ENCODE assay signal across 8 cellular contexts in genomic region chr22:32411388-32411787, GRCh38. TPM values are rescaled to one million over a fixed set of nuclear protein-coding genes. Genes with fewer than 3 reads are reported as not detected.
DNase-seq lines count a peak whose midpoint lies in the region; ATAC-seq, FAIRE-seq and TF ChIP-seq lines count a peak whose summit lies in the region.

No MANE protein-coding gene starts in this region.

- ATAC-seq in HG03196 (IDR thresholded peaks at IDR 0.05; ENCODE audit: unreplicated experiment) (peak; percentile 17), HG02588 (IDR thresholded peaks at IDR 0.05; ENCODE audit: unreplicated experiment) (no peak)
- ATAC-seq in activated T-cell treated with anti-CD3 and anti-CD28 coated beads, Interleukin-2, amount 50 U/mL, for 72 hours (replicated peaks in 1 of 2), result peak; percentile 45 to 47

- H3K4me3 ChIP-seq in Caco-2 (ENCODE audit: low read depth, low read length), result peak overlapping the region; percentile 73
- peak overlapping the region; percentile 94 for H3K4me3 ChIP-seq in iPS DF 6.9 (ENCODE audit: low read length)
- H3K4me3 ChIP-seq in skin epidermis, result peak overlapping the region; percentile 62 to 96 (median 92)

- DNase-seq in Caco-2 (no peak), iPS DF 6.9 (ENCODE audit: low read depth, low spot score) (no peak), GM12891 (ENCODE audit: insufficient read length, low spot score) (no peak)
- DNase-seq in activated T-cell treated with anti-CD3 and anti-CD28 coated beads, Interleukin-2, amount 50 U/mL, for 72 hours, result peak in 1 of 2 donors; percentile 18
- DNase-seq in NK-92 treated with Interleukin-12 subunit alpha and Interleukin-12 subunit beta, amount 100 ng/mL, for 24 hours (lab: John Stamatoyannopoulos, UW), result no peak

- H3K27ac Mint-ChIP-seq in Caco-2 (ENCODE audit: unreplicated experiment), result peak overlapping the region; percentile 93
- H3K27ac Mint-ChIP-seq in activated T-cell treated with anti-CD3 and anti-CD28 coated beads, Interleukin-2, amount 50 U/mL, for 72 hours, result peak overlapping the region; percentile 96

- TF ChIP-seq POLR2A in GM12891 (IDR thresholded peaks at IDR 0.05; ENCODE audit: low read depth, low read length), result no peak

- intact Hi-C loops in Caco-2 (cut with micrococcal nuclease; ENCODE audit: unreplicated experiment), result no loop called here

- POLR2A ChIA-PET in Caco-2 (lab: Charles Lee), result interaction anchor here (0.6 to 1.4 kb wide), 2 partner anchors 14 to 63 kb away, joined by 3 to 5 read pairs; partner anchors contain the start of gene FBXO7

- H3K4me1 Mint-ChIP-seq in Caco-2 (ENCODE audit: low read depth, unreplicated experiment), result peaks cover 6% of the 10 kb centered on the region
- H3K4me1 Mint-ChIP-seq in activated T-cell treated with anti-CD3 and anti-CD28 coated beads, Interleukin-2, amount 50 U/mL, for 72 hours (ENCODE audit: low read depth), result peaks cover 42% of the 10 kb centered on the region

- no TSS peak for BruUV-seq in Caco-2 (replicated peaks; lab: Mats Ljungman, UMichigan)

- no peak for FAIRE-seq in GM12891 (lab: Jason Lieb, UNC)

- H3K27me3 ChIP-seq in Caco-2 (replicated peaks; ENCODE audit: control insufficient read depth, insufficient read depth, low read length) (no peaks in the 10 kb centered on the region), iPS DF 6.9 (ENCODE audit: control insufficient read depth, insufficient read depth, low read length) (no peaks in the 10 kb centered on the region)

- CTCF ChIA-PET in Caco-2 (lab: Charles Lee), result interaction anchor here (1.0 kb wide), 1 partner anchor 33 kb away, joined by 6 read pairs; no protein-coding TSS in a partner anchor

- H3K27ac ChIP-seq in iPS DF 6.9 (ENCODE audit: low read length), result no peak overlapping the region
- peak overlapping the region; percentile 29 to 95 (median 88) for H3K27ac ChIP-seq in skin epidermis

- H3K4me1 ChIP-seq in Caco-2, result peaks cover 4% of the 10 kb centered on the region; the same call in 1 of the 2 replicates
- H3K4me1 ChIP-seq in iPS DF 6.9 (ENCODE audit: control insufficient read depth, insufficient read depth, low read length), result 0 out of 2 replicates have a peak, but pooled peaks cover 2% of the 10 kb centered on the region

- no peaks in the 10 kb centered on the region for H3K9me3 Mint-ChIP-seq in Caco-2 (ENCODE audit: unreplicated experiment)
- H3K9me3 Mint-ChIP-seq in activated T-cell treated with anti-CD3 and anti-CD28 coated beads, Interleukin-2, amount 50 U/mL, for 72 hours, result no peaks in the 10 kb centered on the region

- no CpG with 5 or more reads among the region's 11 CpGs for WGBS in iPS DF 6.9 (ENCODE audit: insufficient coverage, insufficient read length)

- H3K9me3 ChIP-seq in Caco-2 (no peaks in the 10 kb centered on the region), iPS DF 6.9 (ENCODE audit: control insufficient read depth, insufficient read depth, low read length) (no peaks in the 10 kb centered on the region)

- H3K4me3 Mint-ChIP-seq in Caco-2 (ENCODE audit: unreplicated experiment), result peak overlapping the region; percentile 90
- H3K4me3 Mint-ChIP-seq in activated T-cell treated with anti-CD3 and anti-CD28 coated beads, Interleukin-2, amount 50 U/mL, for 72 hours, result peak overlapping the region; percentile 96 to 97

- TF ChIP-seq CTCF in Caco-2 (IDR thresholded peaks at IDR 0.05; ENCODE audit: insufficient read depth in 1 of 2, low read depth in 1 of 2, low read length in 1 of 2, severe bottlenecking in 1 of 2, unreplicated experiment in 1 of 2), result no peak

- H3K36me3 ChIP-seq in Caco-2 (ENCODE audit: control insufficient read depth, insufficient read depth, low read length), result peaks cover 1% of the 10 kb centered on the region; the same call in 1 of the 2 replicates
- H3K36me3 ChIP-seq in iPS DF 6.9 (ENCODE audit: control insufficient read depth, insufficient read depth, low read length), result peaks cover 12% of the 10 kb centered on the region; the same call in 1 of the 2 replicates

- no peaks in the 10 kb centered on the region for H3K27me3 Mint-ChIP-seq in Caco-2 (ENCODE audit: insufficient read depth, unreplicated experiment)
- H3K27me3 Mint-ChIP-seq in activated T-cell treated with anti-CD3 and anti-CD28 coated beads, Interleukin-2, amount 50 U/mL, for 72 hours (ENCODE audit: low read depth), result no peaks in the 10 kb centered on the region

- peaks cover 50% of the 10 kb centered on the region for H3K36me3 Mint-ChIP-seq in Caco-2 (ENCODE audit: insufficient read depth, unreplicated experiment)
- H3K36me3 Mint-ChIP-seq in activated T-cell treated with anti-CD3 and anti-CD28 coated beads, Interleukin-2, amount 50 U/mL, for 72 hours (ENCODE audit: insufficient read depth in 2 of 2), result peaks cover 6 to 16% of the 10 kb centered on the region in 2 donors

TF ChIP-seq in GM12891, 5 proteins besides CTCF, POLR2A, EP300 and RAD21:
- TF ChIP-seq TAF1 (IDR thresholded peaks at IDR 0.05; ENCODE audit: low read depth, low read length) (no peak), POLR2AphosphoS5 (IDR thresholded peaks at IDR 0.05; ENCODE audit: low read depth, low read length) (no peak; the same call in 1 of the 2 replicates), SPI1 (IDR thresholded peaks at IDR 0.05; ENCODE audit: low read depth, low read length) (no peak), PAX5 (IDR thresholded peaks at IDR 0.05; ENCODE audit: insufficient read depth, low read length, severe bottlenecking) (no peak), POU2F2 (IDR thresholded peaks at IDR 0.05; ENCODE audit: low read depth, low read length) (no peak)

RNA-seq across cellular contexts. Expression of gene RTCB, which starts 0.7 kb away (rescaled TPM):
- total RNA-seq in Caco-2 (2022), result 105 and 112 TPM in 2 replicates
- total RNA-seq in activated T-cell treated with anti-CD3 and anti-CD28 coated beads, Interleukin-2, amount 50 U/mL, for 72 hours, result 100 to 1,000 TPM; 106 to 107 TPM
- polyA plus RNA-seq in GM12891 (2012; ENCODE audit: low read depth, missing spikeins), result 84.4 TPM

RNA-seq across cellular contexts. Expression of gene BPIFC, which starts 52.9 kb away (rescaled TPM):
- total RNA-seq in Caco-2 (2022), result not detected in 2 replicates
- total RNA-seq in activated T-cell treated with anti-CD3 and anti-CD28 coated beads, Interleukin-2, amount 50 U/mL, for 72 hours, result not detected
- polyA plus RNA-seq in GM12891 (2012; ENCODE audit: low read depth, missing spikeins), result not detected

RNA-seq across cellular contexts. Expression of gene RFPL3, which starts 53.7 kb away (rescaled TPM):
- not detected in 2 replicates for total RNA-seq in Caco-2 (2022)
- not detected for total RNA-seq in activated T-cell treated with anti-CD3 and anti-CD28 coated beads, Interleukin-2, amount 50 U/mL, for 72 hours
- not detected for polyA plus RNA-seq in GM12891 (2012; ENCODE audit: low read depth, missing spikeins)
